In the genomic region with DNA sequence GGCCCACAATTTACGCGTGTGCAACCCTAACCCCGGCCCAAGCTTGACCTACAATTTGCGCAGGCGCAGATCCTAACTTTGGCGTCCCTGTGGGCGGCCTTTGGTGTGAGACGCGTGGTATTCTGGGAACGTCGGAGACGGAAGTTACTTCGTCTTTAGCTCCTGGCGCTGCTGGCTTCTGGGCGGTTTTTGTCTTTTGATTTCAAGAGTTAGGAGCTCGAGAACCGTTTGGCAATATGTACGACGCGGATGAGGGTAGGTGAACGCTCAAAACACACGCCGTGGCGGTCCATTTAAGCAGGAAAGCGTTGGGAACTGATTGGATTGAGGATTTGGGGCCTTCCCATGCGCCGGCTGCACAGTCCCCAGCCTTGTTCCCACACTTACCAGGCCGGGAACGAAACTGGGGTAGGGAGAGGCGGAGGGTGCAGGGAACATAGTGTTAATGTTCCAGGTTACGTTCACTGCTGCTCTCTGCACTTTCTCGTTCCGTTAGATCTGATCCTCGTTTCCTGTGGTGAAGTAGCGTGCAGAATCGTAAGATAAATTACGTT, we compare ENCODE assay signal across 8 cellular contexts. TPM values are rescaled to one million over a fixed set of nuclear protein-coding genes. Genes with fewer than 3 reads are reported as not detected.
A peak's percentile ranks its signal among the peaks of the same experiment; 100 is the strongest.
DNase-seq lines count a peak whose midpoint lies in the region; ATAC-seq and TF ChIP-seq lines count a peak whose summit lies in the region.

A gene (plus strand): TSS at position 147 of the 554 bp plus-strand sequence. CDS start 90 bp downstream, at position 237.

- H3K4me3 ChIP-seq in HAP-1 (peak within 1 kb of the TSS; percentile 96), MM.1S (ENCODE audit: low read length) (peak within 1 kb of the TSS; percentile 100), SJCRH30 (peak within 1 kb of the TSS; percentile 84), neuron (ENCODE audit: low read length) (peak within 1 kb of the TSS; percentile 93)

- H3K4me2 ChIP-seq in MM.1S (ENCODE audit: low read depth, low read length): peak within 1 kb of the TSS; percentile 53; the same call in 1 of the 2 replicates

- H2AFZ ChIP-seq in MM.1S (ENCODE audit: low read length) (peak within 1 kb of the TSS; percentile 67), neuron (ENCODE audit: low read depth, low read length) (no peak within 1 kb of the TSS)

- peaks cover 21% of the 10 kb centered on the region for H3F3A ChIP-seq in MM.1S (ENCODE audit: insufficient read depth, low read length)

- H3K36me3 ChIP-seq in HAP-1 (replicated peaks) (peaks cover 10% of the 10 kb centered on the region), MM.1S (replicated peaks; ENCODE audit: insufficient read depth, low read length) (peaks cover 10% of the 10 kb centered on the region), SJCRH30 (peaks cover 9% of the 10 kb centered on the region), neuron (ENCODE audit: insufficient read depth, low read length) (peaks cover under 1% of the 10 kb centered on the region)

- no peaks in the 10 kb centered on the region for H3K9me2 ChIP-seq in MM.1S (replicated peaks; ENCODE audit: insufficient read depth, low read length)

- H4K20me1 ChIP-seq in MM.1S (ENCODE audit: insufficient read depth, low read length): 0 out of 2 replicates have a peak, but pooled peaks cover 25% of the 10 kb centered on the region

- DNase-seq in G401 (ENCODE audit: low spot score) (peak; percentile 94), HAP-1 (ENCODE audit: low spot score in 2 of 2) (peak; percentile 93 to 97), MM.1S (peak; percentile 98), SJCRH30 (peak; percentile 97 to 98), foreskin keratinocyte (peak; percentile 82 to 91)
- peak; percentile 78 for DNase-seq in activated gamma-delta T cell treated with anti-CD3 and anti-CD28 coated beads, Interleukin-2, amount 50 U/mL, for 16 hours (ENCODE audit: low read depth)

- H3K27me3 ChIP-seq in HAP-1 (ENCODE audit: low read depth): no peaks in the 10 kb centered on the region
- H3K27me3 ChIP-seq in MM.1S (replicated peaks; ENCODE audit: insufficient read depth, low read length): no peaks in the 10 kb centered on the region
- no peaks in the 10 kb centered on the region for H3K27me3 ChIP-seq in SJCRH30
- no peaks in the 10 kb centered on the region for H3K27me3 ChIP-seq in foreskin keratinocyte
- H3K27me3 ChIP-seq in neuron (ENCODE audit: insufficient read depth, low read length): no peaks in the 10 kb centered on the region

- in situ Hi-C loops in G401 (cut with HindIII; ENCODE audit: low sequenced_read_pairs) (no loop called here), HAP-1 (cut with MboI; ENCODE audit: low sequenced_read_pairs) (no loop called here)

- TF ChIP-seq CTCF in MM.1S (IDR thresholded peaks at IDR 0.05; ENCODE audit: low read length): no peak
- no peak for TF ChIP-seq CTCF in foreskin keratinocyte (conservative IDR thresholded peaks at IDR 0.05)
- TF ChIP-seq CTCF in subcutaneous adipose tissue (IDR thresholded peaks at IDR 0.05; ENCODE audit: low read depth): no peak

- H3K4me1 ChIP-seq in HAP-1: peaks cover 8% of the 10 kb centered on the region
- peaks cover 29% of the 10 kb centered on the region for H3K4me1 ChIP-seq in MM.1S (ENCODE audit: low read length)
- 0 out of 2 replicates have a peak, but pooled peaks cover 5% of the 10 kb centered on the region for H3K4me1 ChIP-seq in SJCRH30
- peaks cover 13% of the 10 kb centered on the region for H3K4me1 ChIP-seq in foreskin keratinocyte
- H3K4me1 ChIP-seq in neuron (ENCODE audit: insufficient read depth, low read length): peaks cover 14% of the 10 kb centered on the region

- H3K27ac ChIP-seq in MM.1S (ENCODE audit: low read length) (peak within 1 kb of the TSS; percentile 83), SJCRH30 (peak within 1 kb of the TSS; percentile 75), foreskin keratinocyte (peak within 1 kb of the TSS; percentile 78)

- peaks cover 85% of the 10 kb centered on the region for H3K79me2 ChIP-seq in MM.1S (ENCODE audit: low read length)

- peak; percentile 60 for ATAC-seq in foreskin keratinocyte

- H3K9me3 ChIP-seq in HAP-1: no peaks in the 10 kb centered on the region
- H3K9me3 ChIP-seq in MM.1S (replicated peaks; ENCODE audit: insufficient read depth, low read length): no peaks in the 10 kb centered on the region
- H3K9me3 ChIP-seq in SJCRH30 (replicated peaks): no peaks in the 10 kb centered on the region
- no peaks in the 10 kb centered on the region for H3K9me3 ChIP-seq in neuron (ENCODE audit: low read length)

- H3K9ac ChIP-seq in MM.1S (ENCODE audit: low read length): peak within 1 kb of the TSS; percentile 96

RNA-seq across cellular contexts. Expression of the gene that starts here (rescaled TPM):
- 164 and 230 TPM in 2 replicates for total RNA-seq in G401 (2014; rRNA removed; shearing (Covaris generic))
- total RNA-seq in SJCRH30 (2014; rRNA removed; shearing (Covaris generic)): 313 and 334 TPM in 2 replicates
- total RNA-seq in foreskin keratinocyte (86.0 and 92.4 TPM in 2 replicates), subcutaneous adipose tissue (100 to 1,000 TPM in 1 of 4 donors, 10 to 100 TPM in 3; 58.0 to 109 (median 83.3) TPM)
- 35.8 and 43.1 TPM in 2 replicates for polyA plus RNA-seq in foreskin keratinocyte

Comparison
In these comparisons a context has a peak if more than half of its experiments do, and no peak if none do; other contexts are left out.
1. Peak in every context shown above with its lines: DNase-seq, ATAC-seq, H3K4me3 ChIP-seq and H3K27ac ChIP-seq.